9 cellular contexts compared by ENCODE assay signal in genomic region chr10:60942604-60943269, GRCh38. TPM values are rescaled to one million over a fixed set of nuclear protein-coding genes. Genes with fewer than 3 reads are reported as not detected.
DNase-seq lines count a peak whose midpoint lies in the region; ATAC-seq and TF ChIP-seq lines count a peak whose summit lies in the region.
"Had no signal": no experiment of that assay in that cellular context is flagged by ENCODE, and none has a peak within 500 bp of the region (broad histone marks: within the 10 kb centered on the region; RNA-seq: fewer than 3 reads in every experiment).

No MANE protein-coding gene starts in this region.

- no peaks in the 10 kb centered on the region for H3K9me3 ChIP-seq in CD4-positive, alpha-beta memory T cell (ENCODE audit: control insufficient read depth in 1 of 2, low read length in 2 of 2)
- H3K9me3 ChIP-seq in IMR-90 (ENCODE audit: control insufficient read depth, insufficient read depth, low read length) (no peaks in the 10 kb centered on the region), adipocyte (ENCODE audit: control insufficient read depth, low read length) (no peaks in the 10 kb centered on the region), right atrium auricular region (no peaks in the 10 kb centered on the region), prostate gland (no peaks in the 10 kb centered on the region)

- no peaks in the 10 kb centered on the region for H3K36me3 ChIP-seq in CD4-positive, alpha-beta memory T cell (ENCODE audit: insufficient read depth, low read length)
- H3K36me3 ChIP-seq in IMR-90 (ENCODE audit: control insufficient read depth, insufficient read depth, low read length) (0 out of 2 replicates have a peak, but pooled peaks cover 2% of the 10 kb centered on the region), adipocyte (ENCODE audit: control insufficient read depth, insufficient read depth, low read length, severe bottlenecking) (no peaks in the 10 kb centered on the region), right atrium auricular region (no peaks in the 10 kb centered on the region), prostate gland (no peaks in the 10 kb centered on the region)

- peak overlapping the region; percentile 53 for H4K5ac ChIP-seq in IMR-90 (ENCODE audit: low read depth, low read length)

- TF ChIP-seq POLR2A in IMR-90 (IDR thresholded peaks at IDR 0.05; ENCODE audit: low read depth, low read length) (no peak), prostate gland (IDR thresholded peaks at IDR 0.05) (no peak)

- no peak overlapping the region for H3K27ac ChIP-seq in CD4-positive, alpha-beta memory T cell (ENCODE audit: low read depth, low read length)
- H3K27ac ChIP-seq in IMR-90 (ENCODE audit: insufficient read depth, low read length) (peak overlapping the region; percentile 92), right atrium auricular region (peak overlapping the region; percentile 98 to 99), prostate gland (peak overlapping the region; percentile 84 to 88)

- peak overlapping the region; percentile 17 to 70 for H4K8ac ChIP-seq in IMR-90 (ENCODE audit: low read depth in 2 of 2, low read length in 2 of 2)

- peak overlapping the region; percentile 92; the same call in 1 of the 2 replicates for H3K56ac ChIP-seq in IMR-90 (ENCODE audit: extremely low read depth, insufficient read depth, low read length)

- peak overlapping the region; percentile 67 for H2BK120ac ChIP-seq in IMR-90 (ENCODE audit: low read depth, low read length)

- H3K79me1 ChIP-seq in IMR-90 (ENCODE audit: low read depth in 1 of 2, low read length in 2 of 2), result peaks cover 6 to 42% of the 10 kb centered on the region in 2 experiments; a peak in 3 of 4 replicates

- H4K91ac ChIP-seq in IMR-90 (ENCODE audit: insufficient read depth, low read depth, low read length), result peak overlapping the region; percentile 85

- H2AK5ac ChIP-seq in IMR-90 (ENCODE audit: low read depth, low read length), result peak overlapping the region; percentile 87

- peak overlapping the region; percentile 90 for H3K4ac ChIP-seq in IMR-90 (ENCODE audit: low read depth, low read length)

- peaks cover 8 to 15% (median 11%) of the 10 kb centered on the region in 4 donors for H3K4me1 Mint-ChIP-seq in CD4-positive, alpha-beta memory T cell

- H3K9ac ChIP-seq in IMR-90 (ENCODE audit: low read depth, low read length) (peak overlapping the region; percentile 91), adipocyte (ENCODE audit: low read length) (peak overlapping the region; percentile 94)

- H3K36me3 Mint-ChIP-seq in CD4-positive, alpha-beta memory T cell, result no peaks in the 10 kb centered on the region

- H3K27me3 ChIP-seq in CD4-positive, alpha-beta memory T cell (ENCODE audit: insufficient read depth, low read length), result peaks cover 21% of the 10 kb centered on the region
- H3K27me3 ChIP-seq in IMR-90 (ENCODE audit: control insufficient read depth, insufficient read depth, low read length) (no peaks in the 10 kb centered on the region), adipocyte (replicated peaks; ENCODE audit: control insufficient read depth, insufficient read depth, low read length) (no peaks in the 10 kb centered on the region), right atrium auricular region (no peaks in the 10 kb centered on the region), prostate gland (replicated peaks; ENCODE audit: insufficient read depth) (no peaks in the 10 kb centered on the region)

- ATAC-seq in GM19438 (IDR thresholded peaks at IDR 0.05; ENCODE audit: low read depth, unreplicated experiment) (peak; percentile 53), IMR-90 (ENCODE audit: low read depth) (no peak)

- H4K20me1 ChIP-seq in IMR-90 (ENCODE audit: insufficient read depth, low read length), result no peaks in the 10 kb centered on the region

- intact Hi-C loops in CD4-positive, alpha-beta memory T cell (cut with micrococcal nuclease), result no loop called here
- intact Hi-C loops in IMR-90 (cut with micrococcal nuclease) (loop anchor here (5.0 kb wide), 2 partner anchors 45 to 120 kb away; no protein-coding TSS in a partner anchor), prostate gland (cut with DNase I) (loop anchor here (5.0 kb wide), 2 partner anchors 35 to 125 kb away; no protein-coding TSS in a partner anchor)

- H3K18ac ChIP-seq in IMR-90 (ENCODE audit: low read depth, low read length), result peak overlapping the region; percentile 70

- no CpG with 5 or more reads among the region's 13 CpGs for WGBS in IMR-90 (ENCODE audit: extremely low coverage in 2 of 2, insufficient read length in 1 of 2), 2 experiments
- WGBS in prostate gland, result 3% methylated on average over 13 of the region's 13 CpGs

- POLR2A ChIA-PET in CD4-positive, alpha-beta memory T cell (lab: Charles Lee; ENCODE audit: partially characterized antibody), result no interaction called here
- POLR2A ChIA-PET in IMR-90 (lab: Charles Lee; ENCODE audit: unreplicated experiment), result interaction anchor here (0.6 to 1.0 kb wide), 4 partner anchors 16 to 686 kb away, joined by 3 to 5 read pairs (median 3); no protein-coding TSS in a partner anchor

- H3K9me1 ChIP-seq in IMR-90 (ENCODE audit: insufficient read depth, low read length), result peaks cover 11% of the 10 kb centered on the region

- H3K14ac ChIP-seq in IMR-90 (replicated peaks; ENCODE audit: low read depth, low read length), result peak overlapping the region; percentile 97

- H3K4me3 ChIP-seq in CD4-positive, alpha-beta memory T cell (ENCODE audit: low read length in 2 of 2), result peak overlapping the region in 1 of 2 donors; percentile 9
- peak overlapping the region; percentile 67 for H3K4me3 ChIP-seq in IMR-90 (ENCODE audit: insufficient read depth, low read depth, low read length)
- H3K4me3 ChIP-seq in adipocyte (ENCODE audit: low read length), result peak overlapping the region; percentile 84
- H3K4me3 ChIP-seq in right atrium auricular region, result peak overlapping the region; percentile 59 to 91
- H3K4me3 ChIP-seq in prostate gland, result peak overlapping the region; percentile 53 to 68

- no peak for TF ChIP-seq RAD21 in IMR-90 (IDR thresholded peaks at IDR 0.05; ENCODE audit: low read length)

- no TSS peak for BruUV-seq in IMR-90 (replicated peaks; lab: Mats Ljungman, UMichigan)

- peak overlapping the region; percentile 10 to 78 (median 67) for H3K4me3 Mint-ChIP-seq in CD4-positive, alpha-beta memory T cell

- TF ChIP-seq CTCF in IMR-90 (conservative IDR thresholded peaks at IDR 0.05; ENCODE audit: low read depth, low read length) (no peak), right atrium auricular region (IDR thresholded peaks at IDR 0.05) (no peak), prostate gland (IDR thresholded peaks at IDR 0.05) (no peak)

- H3K27ac Mint-ChIP-seq in CD4-positive, alpha-beta memory T cell, result peak overlapping the region in 1 of 7 donors; percentile 5

- H2BK15ac ChIP-seq in IMR-90 (ENCODE audit: low read depth, low read length), result peak overlapping the region; percentile 67; the same call in 2 of the 3 replicates

- H2AFZ ChIP-seq in IMR-90 (replicated peaks; ENCODE audit: low read length, poor library complexity), result peak overlapping the region; percentile 90

- CTCF ChIA-PET in CD4-positive, alpha-beta memory T cell (lab: Charles Lee; ENCODE audit: partially characterized antibody), result no interaction called here
- CTCF ChIA-PET in IMR-90 (lab: Yijun Ruan, JAX), result interaction anchor here (0.6 to 1.1 kb wide), 5 partner anchors 10 to 501 kb away, joined by 3 to 4 read pairs (median 3); no protein-coding TSS in a partner anchor

- peaks cover 39 to 49% of the 10 kb centered on the region in 2 donors for H3K27me3 Mint-ChIP-seq in CD4-positive, alpha-beta memory T cell

- H2AK9ac ChIP-seq in IMR-90 (replicated peaks; ENCODE audit: low read depth, low read length, poor library complexity), result peak overlapping the region; percentile 63

- H3K23ac ChIP-seq in IMR-90 (ENCODE audit: low read depth, low read length), result peak overlapping the region; percentile 81

- peak overlapping the region; percentile 96 for H3K4me2 ChIP-seq in IMR-90 (ENCODE audit: low read depth, low read length)

- dilution Hi-C loops in IMR-90 (cut with HindIII; ENCODE audit: low sequenced_read_pairs, unreplicated experiment), result no loop called here

- in situ Hi-C loops in IMR-90 (cut with MboI; ENCODE audit: low sequenced_read_pairs), result loop anchor here (25.0 kb wide), 1 partner anchor 1295 kb away; no protein-coding TSS in a partner anchor

- H2BK20ac ChIP-seq in IMR-90 (ENCODE audit: low read depth, low read length), result peak overlapping the region; percentile 71

- peaks cover 0 to 3% (median 0%) of the 10 kb centered on the region in 8 donors for H3K9me3 Mint-ChIP-seq in CD4-positive, alpha-beta memory T cell

- H3K4me1 ChIP-seq in CD4-positive, alpha-beta memory T cell (ENCODE audit: insufficient read depth, low read length), result peaks cover 22% of the 10 kb centered on the region
- H3K4me1 ChIP-seq in IMR-90 (ENCODE audit: control insufficient read depth, insufficient read depth, low read length) (peaks cover 4% of the 10 kb centered on the region), adipocyte (ENCODE audit: control insufficient read depth, insufficient read depth, low read length) (peaks cover 45% of the 10 kb centered on the region), right atrium auricular region (peaks cover 0 to 37% of the 10 kb centered on the region in 2 donors), prostate gland (replicated peaks) (no peaks in the 10 kb centered on the region)

- H2BK5ac ChIP-seq in IMR-90 (ENCODE audit: low read depth, low read length, poor library complexity, severe bottlenecking), result peak overlapping the region; percentile 89

- peak; percentile 9 to 37 (median 21) for DNase-seq in CD4-positive, alpha-beta memory T cell
- DNase-seq in IMR-90 (peak; percentile 31), adipocyte (ENCODE audit: low read depth) (peak; percentile 61), right atrium auricular region (ENCODE audit: low spot score) (peak; percentile 62), prostate gland (ENCODE audit: low spot score) (peak; percentile 8), DMS153 (lab: John Stamatoyannopoulos, UW) (no peak), T-helper 9 cell (no peak)

TF ChIP-seq in IMR-90, 13 proteins besides CTCF, POLR2A, EP300 and RAD21 (continues in another document):
- TF ChIP-seq FOS (IDR thresholded peaks at IDR 0.05; ENCODE audit: low read depth, low read length), result no peak
- TF ChIP-seq USF2 (IDR thresholded peaks at IDR 0.05; ENCODE audit: low read depth, low read length), result no peak
- no peak for TF ChIP-seq BHLHE40 (IDR thresholded peaks at IDR 0.05; ENCODE audit: low read depth, low read length)
- no peak for TF ChIP-seq SMC3 (IDR thresholded peaks at IDR 0.05; ENCODE audit: low read depth, low read length)

RNA-seq across cellular contexts. Expression of gene RHOBTB1, which starts 1.2 kb away (rescaled TPM):
- under 1 TPM in 1 of 2 experiments, not detected in 1; 0.25 TPM for total RNA-seq in CD4-positive, alpha-beta memory T cell
- polyA plus RNA-seq in CD4-positive, alpha-beta memory T cell, result not detected
- total RNA-seq in IMR-90 (2012; rRNA removed) (15.2 and 18.9 TPM in 2 replicates), right atrium auricular region (10 to 100 TPM; 13.2 to 16.8 TPM), prostate gland (10 to 100 TPM in 1 of 2 donors, 1 to 10 TPM in 1; 4.9 to 28.9 TPM)
- 8.8 and 8.9 TPM in 2 replicates for polyA plus RNA-seq in IMR-90 (2012; rRNA removed)
- 3.7 and 4.9 TPM in 2 replicates for polyA plus RNA-seq in IMR-90 (2012; cell fraction: cytosol; rRNA removed)
- 3.6 and 19.2 TPM in 2 replicates for polyA plus RNA-seq in IMR-90 (2012; cell fraction: nucleus; rRNA removed; ENCODE audit: low replicate concordance)
- total RNA-seq: T-helper 2 cell treated with Interferon-gamma antibody and Interleukin-4, amounts not matched to agents 100 ng/mL and 5 ng/mL, for 36 hours had no signal

Comparison
In these comparisons a context has a peak if more than half of its experiments do, and no peak if none do; other contexts are left out.
1. DNase-seq: peak in CD4-positive, alpha-beta memory T cell (5 of 5), IMR-90 (single experiment), adipocyte (single experiment), right atrium auricular region (single experiment) and prostate gland (single experiment); none in DMS153 (single experiment) and T-helper 9 cell (single experiment).
2. RNA of gene RHOBTB1, which starts 1.2 kb away (total RNA-seq): 4.9 to 28.9 TPM in prostate gland, 13.2 to 16.8 TPM in right atrium auricular region and 15.2 to 18.9 TPM in IMR-90; 0.25 TPM in CD4-positive, alpha-beta memory T cell; every median in the first group is over 4 times any median in the second.